ENCODE assay signal across 24 cellular contexts in genomic region chr6:152816055-152816454, GRCh38.
DNase-seq lines count a peak whose midpoint lies in the region; ATAC-seq and TF ChIP-seq lines count a peak whose summit lies in the region.
"Had no signal": no experiment of that assay in that cellular context is flagged by ENCODE, and none has a peak within 500 bp of the region (broad histone marks: within the 10 kb centered on the region; RNA-seq: fewer than 3 reads in every experiment).

No MANE protein-coding gene starts in this region.

- H3K4me2 ChIP-seq in GM23248 (ENCODE audit: unreplicated experiment), result no peak overlapping the region
- no peak overlapping the region for H3K4me2 ChIP-seq in SK-N-SH
- H3K4me2 ChIP-seq: A549, BLaER1 had no signal

- H3K79me2 ChIP-seq in GM23248 (ENCODE audit: insufficient read depth), result no peaks in the 10 kb centered on the region
- no peaks in the 10 kb centered on the region for H3K79me2 ChIP-seq in SK-N-SH (ENCODE audit: insufficient read depth)

- peaks cover 17% of the 10 kb centered on the region for H3K4me1 ChIP-seq in BE2C
- no peaks in the 10 kb centered on the region for H3K4me1 ChIP-seq in GM23248 (ENCODE audit: insufficient read depth)
- H3K4me1 ChIP-seq in SK-N-SH (ENCODE audit: control insufficient read depth in 1 of 2, insufficient read depth in 2 of 2, low read depth in 1 of 2, low read length in 1 of 2), result peaks cover 0 to 15% of the 10 kb centered on the region in 2 experiments; a peak in 2 of 4 replicates
- H3K4me1 ChIP-seq: A549, BLaER1 had no signal

- peak; percentile 31; the same call in 1 of the 2 replicates for TF ChIP-seq RAD21 in SK-N-SH (IDR thresholded peaks at IDR 0.05; ENCODE audit: low read length)

- TF ChIP-seq EP300 in SK-N-SH (IDR thresholded peaks at IDR 0.05; ENCODE audit: borderline replicate concordance in 1 of 2, low read depth in 1 of 2, low read length in 1 of 2), result peak in 1 of 2 experiments; percentile 93; a peak in 2 of 4 replicates

- H3K27me3 ChIP-seq in BE2C, result no peaks in the 10 kb centered on the region
- H3K27me3 ChIP-seq in GM23248 (replicated peaks; ENCODE audit: insufficient read depth), result no peaks in the 10 kb centered on the region; the same call in 1 of the 2 replicates
- no peaks in the 10 kb centered on the region for H3K27me3 ChIP-seq in SK-N-SH (ENCODE audit: insufficient read depth)
- H3K27me3 ChIP-seq: BLaER1 had no signal

- CTCF ChIA-PET in SK-N-SH (lab: Yijun Ruan, JAX), result interaction anchor here (0.7 to 3.7 kb wide), 9 partner anchors 9 to 496 kb away, joined by 3 to 26 read pairs (median 6); no protein-coding TSS in a partner anchor

- H3K9me2 ChIP-seq in GM23248 (ENCODE audit: insufficient read depth), result no peaks in the 10 kb centered on the region
- H3K9me2 ChIP-seq in SK-N-SH, result no peaks in the 10 kb centered on the region

- peak overlapping the region; percentile 39 for H3K4me3 ChIP-seq in BE2C (ENCODE audit: low read depth, low read length)
- H3K4me3 ChIP-seq in GM23248, result no peak overlapping the region
- H3K4me3 ChIP-seq in SK-N-SH (ENCODE audit: low read depth in 2 of 2, low read length in 1 of 2), result no peak overlapping the region; a peak in 1 of 4 replicates
- H3K4me3 ChIP-seq: A549, BLaER1, GM12878 had no signal

- no peak overlapping the region for H3K9ac ChIP-seq in GM23248
- H3K9ac ChIP-seq in SK-N-SH, result no peak overlapping the region
- H3K9ac ChIP-seq: BLaER1 had no signal

- in situ Hi-C loops in GM23248 (cut with MboI), result no loop called here

- WGBS in GM23248 (ENCODE audit: low coverage in 1 of 2, low lambda C conversion rate in 2 of 2, missing lambda C conversion rate in 2 of 2), 2 experiments, result 1 to 2% methylated on average over 3 of the region's 3 CpGs
- WGBS in SK-N-SH (ENCODE audit: low lambda C conversion rate), result 0% methylated on average over 3 of the region's 3 CpGs

- DNase-seq in BE2C, result peak; percentile 72
- DNase-seq in GM23248, result no peak
- DNase-seq in SK-N-SH, result peak; percentile 52
- peak; percentile 52 for DNase-seq in cerebellar cortex (ENCODE audit: low spot score)
- DNase-seq in amniotic stem cell (lab: John Stamatoyannopoulos, UW), result no peak
- no peak for DNase-seq in GM03348 (ENCODE audit: low spot score)
- DNase-seq: AML-193; CD4-positive, alpha-beta memory T cell; CD4-positive, CD25-positive, alpha-beta regulatory T cell; CD8-positive, alpha-beta memory T cell; COR-L47; DMS 273 treated with DMSO at 0.1 percent for 48 hours; DMS153; DMS53; DMS79; DND-41; EL; GF-D8 had no signal

- H3K27ac ChIP-seq in GM23248, result no peak overlapping the region
- peak overlapping the region in 1 of 2 experiments; percentile 98; a peak in 3 of 4 replicates for H3K27ac ChIP-seq in SK-N-SH (ENCODE audit: low read depth in 2 of 2, low read length in 1 of 2)
- H3K27ac ChIP-seq: 22Rv1, A549, BLaER1 had no signal

- ATAC-seq in GM18867 (IDR thresholded peaks at IDR 0.05; ENCODE audit: unreplicated experiment) (no peak), HG03159 (IDR thresholded peaks at IDR 0.05; ENCODE audit: unreplicated experiment) (no peak)
- ATAC-seq: A549, GM12878 had no signal

- POLR2A ChIA-PET in SK-N-SH (lab: Yijun Ruan, JAX), result interaction anchor here (0.7 kb wide), 1 partner anchor 17 kb away, joined by 3 read pairs; no protein-coding TSS in a partner anchor

- no peaks in the 10 kb centered on the region for H3F3A ChIP-seq in GM23248 (ENCODE audit: insufficient read depth)
- H3F3A ChIP-seq in SK-N-SH (replicated peaks; ENCODE audit: insufficient read depth), result no peaks in the 10 kb centered on the region

- no peaks in the 10 kb centered on the region for H4K20me1 ChIP-seq in GM23248 (ENCODE audit: insufficient read depth)
- H4K20me1 ChIP-seq in SK-N-SH (ENCODE audit: insufficient read depth), result no peaks in the 10 kb centered on the region
- H4K20me1 ChIP-seq: BLaER1 had no signal

- TF ChIP-seq CTCF in BE2C (IDR thresholded peaks at IDR 0.05; ENCODE audit: low read depth, low read length), result no peak
- no peak for TF ChIP-seq CTCF in SK-N-SH (IDR thresholded peaks at IDR 0.05)

- H3K36me3 ChIP-seq in BE2C (no peaks in the 10 kb centered on the region), GM23248 (ENCODE audit: low read depth) (no peaks in the 10 kb centered on the region), SK-N-SH (replicated peaks in 1 of 2; ENCODE audit: control insufficient read depth in 1 of 2, insufficient read depth in 2 of 2, low read length in 1 of 2) (no peaks in the 10 kb centered on the region)
- H3K36me3 ChIP-seq: BLaER1 had no signal

- H3K9me3 ChIP-seq in BE2C (no peaks in the 10 kb centered on the region), GM23248 (ENCODE audit: low read depth) (no peaks in the 10 kb centered on the region), SK-N-SH (no peaks in the 10 kb centered on the region)
- H3K9me3 ChIP-seq: A549, BLaER1 had no signal

- H2AFZ ChIP-seq in GM23248 (0 out of 2 replicates have a peak overlapping the region, but pooled peaks have one; percentile 10), SK-N-SH (ENCODE audit: low read depth) (peak overlapping the region; percentile 51)

TF ChIP-seq in SK-N-SH, 30 proteins besides CTCF, POLR2A, EP300 and RAD21:
- TF ChIP-seq TCF12 (IDR thresholded peaks at IDR 0.05) (peak; percentile 41; the same call in 1 of the 2 replicates), CHD2 (IDR thresholded peaks at IDR 0.05; ENCODE audit: low read length, partially characterized antibody) (peak; percentile 69), RCOR1 (IDR thresholded peaks at IDR 0.05; ENCODE audit: low read length) (peak; percentile 88), GATA2 (CRISPR knock-in tag; IDR thresholded peaks at IDR 0.05) (peak; percentile 41), MXI1 (IDR thresholded peaks at IDR 0.05; ENCODE audit: low read depth, low read length) (peak; percentile 62), FOXM1 (IDR thresholded peaks at IDR 0.05; ENCODE audit: low read depth) (no peak), POLR2AphosphoS5 (IDR thresholded peaks at IDR 0.05; ENCODE audit: low read depth, low read length) (peak; percentile 32; the same call in 1 of the 2 replicates), EZH2phosphoT487 (IDR thresholded peaks at IDR 0.05; ENCODE audit: borderline replicate concordance, low read depth) (no peak)

Comparison
In these comparisons a context has a peak if more than half of its experiments do, and no peak if none do; other contexts are left out.
1. DNase-seq: peak in BE2C (single experiment), SK-N-SH (single experiment) and cerebellar cortex (single experiment); none in GM23248 (single experiment), amniotic stem cell (single experiment) and GM03348 (single experiment).